Comparison of ENCODE assay signal across 31 cellular contexts in the genomic region with DNA sequence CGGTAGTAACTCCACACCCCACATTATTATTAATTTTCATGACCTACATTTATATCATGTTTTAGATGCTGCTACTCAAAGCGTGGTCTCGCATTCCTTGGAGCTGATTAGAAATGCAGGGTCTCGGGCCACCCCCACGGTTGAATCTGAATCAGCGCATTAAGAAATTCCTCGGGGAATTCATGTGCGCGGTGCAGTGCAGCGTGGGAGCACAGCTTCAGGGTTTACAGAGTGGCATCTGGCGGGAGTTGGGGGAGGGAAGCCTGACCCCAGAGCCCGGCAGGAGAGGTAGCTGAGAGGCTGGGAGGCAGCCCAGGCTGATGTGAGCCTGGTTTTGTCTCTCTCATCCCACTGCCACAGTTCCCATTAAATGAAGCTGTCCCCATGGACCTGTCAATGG. TPM values are rescaled to one million over a fixed set of nuclear protein-coding genes. Genes with fewer than 3 reads are reported as not detected.
DNase-seq lines count a peak whose midpoint lies in the region; ATAC-seq and TF ChIP-seq lines count a peak whose summit lies in the region.
"Had no signal": no experiment of that assay in that cellular context is flagged by ENCODE, and none has a peak within 500 bp of the region (broad histone marks: within the 10 kb centered on the region; RNA-seq: fewer than 3 reads in every experiment).

No MANE protein-coding gene starts in this region.

- H3K27ac ChIP-seq in neuronal stem cell (replicated peaks; ENCODE audit: low read length) = no peak overlapping the region
- H3K27ac ChIP-seq in PC-9 = no peak overlapping the region
- H3K27ac ChIP-seq: breast epithelium, foreskin keratinocyte, GM23248, left lung, parathyroid adenoma, vagina, VCaP had no signal

- no peak overlapping the region for H2BK12ac ChIP-seq in neuronal stem cell (ENCODE audit: low read length)

- H3K79me2 ChIP-seq in PC-9 (ENCODE audit: low read depth) = no peaks in the 10 kb centered on the region
- H3K79me2 ChIP-seq: parathyroid adenoma had no signal

- no peak overlapping the region for H3K27ac Mint-ChIP-seq in WTC11
- H3K27ac Mint-ChIP-seq: activated CD4-positive, alpha-beta T cell treated with anti-CD3 and anti-CD28 coated beads, Interleukin-2, amount 10 ng/mL, durations not matched to agents 24 days and 14 days; immature natural killer cell; mesothelial cell of epicardium; naive thymus-derived CD4-positive, alpha-beta T cell had no signal

- H3K36me3 ChIP-seq in H7 (replicated peaks; ENCODE audit: control insufficient read depth, insufficient read depth, low read length) = no peaks in the 10 kb centered on the region
- H3K36me3 ChIP-seq in neuronal stem cell (replicated peaks in 1 of 2; ENCODE audit: control insufficient read depth in 2 of 2, insufficient read depth in 2 of 2, low read length in 2 of 2) = no peaks in the 10 kb centered on the region
- H3K36me3 ChIP-seq in PC-9 (ENCODE audit: low read depth) = no peaks in the 10 kb centered on the region
- H3K36me3 ChIP-seq: breast epithelium, left lung, vagina had no signal

- H3K4me1 Mint-ChIP-seq in WTC11 = peaks cover 31% of the 10 kb centered on the region
- H3K4me1 Mint-ChIP-seq: immature natural killer cell had no signal

- H2AK5ac ChIP-seq in neuronal stem cell (ENCODE audit: low read depth, low read length) = no peak overlapping the region

- no TSS peak for BruUV-seq in PC-9 (replicated peaks; lab: Mats Ljungman, UMichigan)

- no CpG with 5 or more reads among the region's 12 CpGs for WGBS in neuronal stem cell (ENCODE audit: extremely low coverage in 2 of 2, insufficient read length in 2 of 2, insufficient replicate concordance in 1 of 2), 2 donors

- no peak overlapping the region for H3K4me3 Mint-ChIP-seq in WTC11
- H3K4me3 Mint-ChIP-seq: activated CD4-positive, alpha-beta T cell treated with anti-CD3 and anti-CD28 coated beads, Interleukin-2, amount 10 ng/mL, durations not matched to agents 24 days and 14 days; immature natural killer cell; mesothelial cell of epicardium; naive thymus-derived CD4-positive, alpha-beta T cell had no signal

- no peak overlapping the region for H4K91ac ChIP-seq in neuronal stem cell (ENCODE audit: low read depth, low read length, poor library complexity)

- H3K27me3 ChIP-seq in H7 (ENCODE audit: control insufficient read depth, insufficient read depth, low read length) = no peaks in the 10 kb centered on the region
- peaks cover 0 to 2% (median 0%) of the 10 kb centered on the region in 3 experiments for H3K27me3 ChIP-seq in neuronal stem cell (ENCODE audit: control insufficient read depth in 3 of 3, insufficient read depth in 3 of 3, low read depth in 1 of 3, low read length in 3 of 3)
- H3K27me3 ChIP-seq in PC-9 (ENCODE audit: insufficient read depth, low read depth) = no peaks in the 10 kb centered on the region
- H3K27me3 ChIP-seq: breast epithelium, vagina had no signal

- H2BK5ac ChIP-seq in neuronal stem cell (ENCODE audit: low read length) = no peak overlapping the region

- H3K9me2 ChIP-seq in PC-9 (ENCODE audit: insufficient read depth) = no peaks in the 10 kb centered on the region

- H3K9me3 Mint-ChIP-seq in WTC11 = no peaks in the 10 kb centered on the region
- H3K9me3 Mint-ChIP-seq: activated CD4-positive, alpha-beta T cell treated with anti-CD3 and anti-CD28 coated beads, Interleukin-2, amount 10 ng/mL, durations not matched to agents 24 days and 14 days; immature natural killer cell; mesothelial cell of epicardium; naive thymus-derived CD4-positive, alpha-beta T cell had no signal

- H3K9me3 ChIP-seq in neuronal stem cell (replicated peaks in 1 of 2; ENCODE audit: control insufficient read depth in 2 of 2, insufficient read depth in 1 of 2, low read depth in 1 of 2, low read length in 2 of 2) (no peaks in the 10 kb centered on the region), PC-9 (ENCODE audit: insufficient read depth, low read depth) (no peaks in the 10 kb centered on the region)
- H3K9me3 ChIP-seq: breast epithelium, left lung, vagina had no signal

- POLR2A ChIA-PET in WTC11 (lab: Charles Lee) = no interaction called here
- POLR2A ChIA-PET in PC-9 (lab: Charles Lee; ENCODE audit: unreplicated experiment) = no interaction called here

- no peak overlapping the region for H2BK120ac ChIP-seq in neuronal stem cell (ENCODE audit: low read depth, low read length)

- no peaks in the 10 kb centered on the region; the same call in 1 of the 2 replicates for H3F3A ChIP-seq in PC-9 (ENCODE audit: insufficient read depth, low read depth)

- H4K8ac ChIP-seq in neuronal stem cell (ENCODE audit: low read depth, low read length) = no peak overlapping the region

- intact Hi-C loops in PC-9 (cut with micrococcal nuclease; ENCODE audit: unreplicated experiment) = no loop called here

- H3K4me1 ChIP-seq in neuronal stem cell (ENCODE audit: control insufficient read depth in 2 of 2, insufficient read depth in 1 of 2, low read depth in 1 of 2, low read length in 2 of 2) (peaks cover 14 to 23% of the 10 kb centered on the region in 2 donors), PC-9 (replicated peaks; ENCODE audit: insufficient read depth) (peaks cover 10% of the 10 kb centered on the region)
- H3K4me1 ChIP-seq: breast epithelium, left lung, parathyroid adenoma had no signal

- no peak overlapping the region for H2BK15ac ChIP-seq in neuronal stem cell (ENCODE audit: low read length)

- no peak overlapping the region for H3K4me3 ChIP-seq in H7 (ENCODE audit: insufficient read depth, low read depth, low read length)
- no peak overlapping the region for H3K4me3 ChIP-seq in neuronal stem cell (ENCODE audit: low read length in 2 of 2)
- H3K4me3 ChIP-seq in PC-9 = no peak overlapping the region
- H3K4me3 ChIP-seq: breast epithelium, GM23248, left lung, vagina had no signal

- H4K20me1 ChIP-seq in PC-9 (ENCODE audit: insufficient read depth) = no peaks in the 10 kb centered on the region

- H3K4me2 ChIP-seq in neuronal stem cell (ENCODE audit: insufficient read depth, low read length, poor library complexity, severe bottlenecking) (no peak overlapping the region), PC-9 (no peak overlapping the region)

- no peak overlapping the region for H3K23ac ChIP-seq in neuronal stem cell (ENCODE audit: low read depth, low read length, poor library complexity)

- peak overlapping the region; percentile 0 for H3K18ac ChIP-seq in neuronal stem cell (ENCODE audit: low read length)

- TF ChIP-seq CTCF in WTC11 (IDR thresholded peaks at IDR 0.05) (no peak), PC-9 (conservative IDR thresholded peaks at IDR 0.05) (no peak)

- peak overlapping the region; percentile 59 for H2AFZ ChIP-seq in neuronal stem cell (ENCODE audit: low read length)
- no peak overlapping the region for H2AFZ ChIP-seq in PC-9
- H2AFZ ChIP-seq: GM23248, parathyroid adenoma had no signal

- ATAC-seq in WTC11 (peak; percentile 10), GM21723 (IDR thresholded peaks at IDR 0.05; ENCODE audit: unreplicated experiment) (no peak)
- ATAC-seq: foreskin keratinocyte; left lung; naive thymus-derived CD4-positive, alpha-beta T cell; sciatic nerve; stimulated activated naive CD8-positive, alpha-beta T cell treated with anti-CD3 and anti-CD28 coated beads, Interleukin-15, Interleukin-2, amounts not matched to agents 100 U/mL and 50 U/mL, for 24 hours had no signal

- no peaks in the 10 kb centered on the region for H3K27me3 Mint-ChIP-seq in WTC11 (ENCODE audit: low read depth)

- no peaks in the 10 kb centered on the region for H3K79me1 ChIP-seq in neuronal stem cell (ENCODE audit: low read depth, low read length)

- no peak overlapping the region for H3K14ac ChIP-seq in neuronal stem cell (ENCODE audit: low read length)

- CTCF ChIA-PET in WTC11 (lab: Charles Lee) = interaction anchor here (0.6 to 1.9 kb wide), 9 partner anchors 12 to 186 kb away, joined by 3 to 8 read pairs (median 4); no protein-coding TSS in a partner anchor
- CTCF ChIA-PET in PC-9 (lab: Charles Lee) = no interaction called here

- DNase-seq in D341Med (ENCODE audit: low spot score) (peak; percentile 58), H7 (peak; percentile 45), WTC11 (ENCODE audit: low spot score) (no peak), neuronal stem cell (ENCODE audit: low spot score) (no peak), PC-9 (no peak), RPMI8226 (no peak)
- DNase-seq: activated CD4-positive, alpha-beta T cell treated with anti-CD3 and anti-CD28 coated beads, Interleukin-2, amount 10 ng/mL, durations not matched to agents 24 days and 14 days; activated naive CD4-positive, alpha-beta T cell; activated T-cell treated with anti-CD3 and anti-CD28 coated beads, Interleukin-2, amount 50 U/mL, for 48 hours; DMS153; effector CD8-positive, alpha-beta T cell; erythroblast; foreskin keratinocyte; GF-D8; GM23248; immature natural killer cell; Karpas-422; left lung; MV-4-11; naive thymus-derived CD4-positive, alpha-beta T cell; NCI-H2029 treated with DMSO at 0.1 percent for 48 hours; NCI-H526; stimulated activated CD4-positive, alpha-beta T cell treated with anti-CD3 and anti-CD28 coated beads, Interleukin-15, amount 100 ng/mL, for 24 hours; stimulated activated naive CD8-positive, alpha-beta T cell treated with anti-CD3 and anti-CD28 coated beads, Interleukin-15, Interleukin-2, amounts not matched to agents 100 U/mL and 50 U/mL, for 24 hours had no signal

- no peak overlapping the region for H3K4ac ChIP-seq in neuronal stem cell (ENCODE audit: low read length)

- H3K9ac ChIP-seq in neuronal stem cell (ENCODE audit: low read depth, low read length, poor library complexity) = no peak overlapping the region
- H3K9ac ChIP-seq: GM23248, parathyroid adenoma had no signal

- H3K36me3 Mint-ChIP-seq in WTC11 = no peaks in the 10 kb centered on the region
- H3K36me3 Mint-ChIP-seq: immature natural killer cell; mesothelial cell of epicardium; naive thymus-derived CD4-positive, alpha-beta T cell had no signal

RNA-seq across cellular contexts. Expression of gene DAGLA, which starts 48.1 kb away (rescaled TPM):
- total RNA-seq in H7 (2014; rRNA removed; shearing (Covaris generic)) = 3.7 and 4.8 TPM in 2 replicates
- total RNA-seq in WTC11 (2021) (3.1 to 3.4 TPM (median 3.4 TPM) in 3 replicates), PC-9 (2021) (8.3 and 10.1 TPM in 2 replicates)
- 3.7 TPM for polyA plus RNA-seq in neuronal stem cell (2013, experiment 1 of 2)
- 3.5 TPM for polyA plus RNA-seq in neuronal stem cell (2013, experiment 2 of 2)
- polyA plus RNA-seq: immature natural killer cell had no signal

RNA-seq across cellular contexts. Expression of gene SYT7, which starts 51.2 kb away (rescaled TPM):
- 3.6 and 4.8 TPM in 2 replicates for total RNA-seq in H7 (2014; rRNA removed; shearing (Covaris generic))
- total RNA-seq in WTC11 (2021) (12.5 to 18.9 TPM (median 18.2 TPM) in 3 replicates), PC-9 (2021) (4.0 and 8.9 TPM in 2 replicates)
- polyA plus RNA-seq in neuronal stem cell (2013, experiment 1 of 2) = 2.5 TPM
- polyA plus RNA-seq in neuronal stem cell (2013, experiment 2 of 2) = 2.3 TPM
- polyA plus RNA-seq: immature natural killer cell; naive thymus-derived CD4-positive, alpha-beta T cell had no signal

Comparison
In these comparisons a context has a peak if more than half of its experiments do, and no peak if none do; other contexts are left out.
1. DNase-seq: peak in D341Med (single experiment) and H7 (single experiment); none in WTC11 (single experiment), neuronal stem cell (single experiment), PC-9 (0 of 2) and RPMI8226 (single experiment).